Comparison of ENCODE assay signal across 1 cellular context in genomic region chr18:55499526-55499925, GRCh38.
TF ChIP-seq lines count a peak whose summit lies in the region.

No MANE protein-coding gene starts in this region.

TF ChIP-seq in IMR-90, 13 proteins besides CTCF, POLR2A, EP300 and RAD21:
- TF ChIP-seq SMC3 (IDR thresholded peaks at IDR 0.05; ENCODE audit: low read depth, low read length) (no peak), MXI1 (IDR thresholded peaks at IDR 0.05; ENCODE audit: borderline replicate concordance, low read depth, low read length) (no peak), CHD1 (IDR thresholded peaks at IDR 0.05; ENCODE audit: low read depth, low read length) (no peak), USF2 (IDR thresholded peaks at IDR 0.05; ENCODE audit: low read depth, low read length) (no peak), MAFK (IDR thresholded peaks at IDR 0.05; ENCODE audit: low read depth, low read length) (no peak), ELK1 (IDR thresholded peaks at IDR 0.05; ENCODE audit: borderline replicate concordance, low read depth, low read length) (no peak), RCOR1 (IDR thresholded peaks at IDR 0.05; ENCODE audit: insufficient replicate concordance, low read length) (no peak), FOS (IDR thresholded peaks at IDR 0.05; ENCODE audit: low read depth, low read length) (no peak), CEBPB (IDR thresholded peaks at IDR 0.05; ENCODE audit: low read depth, low read length) (no peak), MAZ (IDR thresholded peaks at IDR 0.05; ENCODE audit: borderline replicate concordance, low read depth, low read length) (no peak), BHLHE40 (IDR thresholded peaks at IDR 0.05; ENCODE audit: low read depth, low read length) (no peak), NFE2L2 (IDR thresholded peaks at IDR 0.05; ENCODE audit: low read depth, low read length) (no peak), RFX5 (IDR thresholded peaks at IDR 0.05; ENCODE audit: low read depth, low read length) (no peak)
